2 cellular contexts compared by ENCODE assay signal in the genomic region with DNA sequence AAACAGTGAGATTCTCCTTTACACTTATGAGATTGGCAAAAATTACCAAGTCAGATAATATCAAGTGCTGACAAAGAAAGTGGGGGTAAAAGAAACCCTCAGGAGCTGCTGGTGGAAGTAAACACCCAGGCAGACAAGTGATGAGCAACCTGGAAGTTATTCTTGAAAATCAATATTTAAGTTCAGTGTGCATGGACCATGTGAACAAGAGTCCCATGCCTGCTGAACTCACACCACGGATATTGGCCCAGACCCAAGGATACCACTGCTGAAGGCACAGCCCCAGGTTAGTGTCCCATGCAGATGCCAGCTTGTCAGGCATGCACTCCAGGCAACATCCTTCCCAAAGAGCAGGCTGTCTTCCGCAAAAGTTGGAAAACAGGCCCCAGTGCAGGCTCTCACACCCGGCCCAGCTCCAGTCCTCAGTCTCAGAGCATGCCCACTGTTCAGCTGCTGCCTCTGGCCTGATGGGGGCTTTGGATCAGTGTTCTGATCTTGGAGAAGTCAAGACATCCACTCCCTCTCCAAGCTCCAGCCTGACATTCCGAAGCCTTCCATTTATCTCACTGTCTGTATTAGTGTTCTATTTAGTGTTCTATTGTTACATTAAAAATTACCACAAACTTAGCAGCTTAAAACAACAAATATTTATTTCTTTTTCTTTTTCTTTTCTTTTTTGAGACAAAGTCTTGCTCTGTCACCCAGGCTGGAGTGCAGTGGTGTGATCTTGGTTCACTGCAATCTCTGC.
TF ChIP-seq lines count a peak whose summit lies in the region.

No MANE protein-coding gene starts in this region.

TF ChIP-seq in IMR-90, 13 proteins besides CTCF, POLR2A, EP300 and RAD21:
- TF ChIP-seq RCOR1 (IDR thresholded peaks at IDR 0.05; ENCODE audit: insufficient replicate concordance, low read length) (no peak), MXI1 (IDR thresholded peaks at IDR 0.05; ENCODE audit: borderline replicate concordance, low read depth, low read length) (no peak), SMC3 (IDR thresholded peaks at IDR 0.05; ENCODE audit: low read depth, low read length) (no peak), RFX5 (IDR thresholded peaks at IDR 0.05; ENCODE audit: low read depth, low read length) (no peak), NFE2L2 (IDR thresholded peaks at IDR 0.05; ENCODE audit: low read depth, low read length) (no peak), CEBPB (IDR thresholded peaks at IDR 0.05; ENCODE audit: low read depth, low read length) (no peak), MAFK (IDR thresholded peaks at IDR 0.05; ENCODE audit: low read depth, low read length) (no peak), BHLHE40 (IDR thresholded peaks at IDR 0.05; ENCODE audit: low read depth, low read length) (no peak), FOS (IDR thresholded peaks at IDR 0.05; ENCODE audit: low read depth, low read length) (no peak)
- TF ChIP-seq, protein P1, sequence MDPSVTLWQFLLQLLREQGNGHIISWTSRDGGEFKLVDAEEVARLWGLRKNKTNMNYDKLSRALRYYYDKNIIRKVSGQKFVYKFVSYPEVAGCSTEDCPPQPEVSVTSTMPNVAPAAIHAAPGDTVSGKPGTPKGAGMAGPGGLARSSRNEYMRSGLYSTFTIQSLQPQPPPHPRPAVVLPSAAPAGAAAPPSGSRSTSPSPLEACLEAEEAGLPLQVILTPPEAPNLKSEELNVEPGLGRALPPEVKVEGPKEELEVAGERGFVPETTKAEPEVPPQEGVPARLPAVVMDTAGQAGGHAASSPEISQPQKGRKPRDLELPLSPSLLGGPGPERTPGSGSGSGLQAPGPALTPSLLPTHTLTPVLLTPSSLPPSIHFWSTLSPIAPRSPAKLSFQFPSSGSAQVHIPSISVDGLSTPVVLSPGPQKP (IDR thresholded peaks at IDR 0.05; ENCODE audit: borderline replicate concordance, low read depth, low read length), result no peak

TF ChIP-seq in liver, 16 proteins besides CTCF, POLR2A, EP300 and RAD21:
- TF ChIP-seq JUND (IDR thresholded peaks at IDR 0.05) (peak in 1 of 2 donors; percentile 79), RXRA (IDR thresholded peaks at IDR 0.05) (peak; percentile 89 to 94), FOXA2 (IDR thresholded peaks at IDR 0.05) (peak; percentile 82), NR2F2 (IDR thresholded peaks at IDR 0.05) (no peak), HNF4G (IDR thresholded peaks at IDR 0.05) (peak; percentile 66), HNF4A (conservative IDR thresholded peaks at IDR 0.05) (peak; percentile 95 to 96), YY1 (IDR thresholded peaks at IDR 0.05) (peak; percentile 22), GABPA (IDR thresholded peaks at IDR 0.05 in 1 of 2, conservative IDR thresholded peaks at IDR 0.05 in 1 of 2) (peak in 1 of 2 donors; percentile 80), EGR1 (IDR thresholded peaks at IDR 0.05; ENCODE audit: low read depth in 2 of 2) (peak in 1 of 2 donors; percentile 63), FOXA1 (IDR thresholded peaks at IDR 0.05) (peak; percentile 54), TAF1 (conservative IDR thresholded peaks at IDR 0.05) (no peak), SP1 (IDR thresholded peaks at IDR 0.05) (peak; percentile 68)
- TF ChIP-seq, protein P2, sequence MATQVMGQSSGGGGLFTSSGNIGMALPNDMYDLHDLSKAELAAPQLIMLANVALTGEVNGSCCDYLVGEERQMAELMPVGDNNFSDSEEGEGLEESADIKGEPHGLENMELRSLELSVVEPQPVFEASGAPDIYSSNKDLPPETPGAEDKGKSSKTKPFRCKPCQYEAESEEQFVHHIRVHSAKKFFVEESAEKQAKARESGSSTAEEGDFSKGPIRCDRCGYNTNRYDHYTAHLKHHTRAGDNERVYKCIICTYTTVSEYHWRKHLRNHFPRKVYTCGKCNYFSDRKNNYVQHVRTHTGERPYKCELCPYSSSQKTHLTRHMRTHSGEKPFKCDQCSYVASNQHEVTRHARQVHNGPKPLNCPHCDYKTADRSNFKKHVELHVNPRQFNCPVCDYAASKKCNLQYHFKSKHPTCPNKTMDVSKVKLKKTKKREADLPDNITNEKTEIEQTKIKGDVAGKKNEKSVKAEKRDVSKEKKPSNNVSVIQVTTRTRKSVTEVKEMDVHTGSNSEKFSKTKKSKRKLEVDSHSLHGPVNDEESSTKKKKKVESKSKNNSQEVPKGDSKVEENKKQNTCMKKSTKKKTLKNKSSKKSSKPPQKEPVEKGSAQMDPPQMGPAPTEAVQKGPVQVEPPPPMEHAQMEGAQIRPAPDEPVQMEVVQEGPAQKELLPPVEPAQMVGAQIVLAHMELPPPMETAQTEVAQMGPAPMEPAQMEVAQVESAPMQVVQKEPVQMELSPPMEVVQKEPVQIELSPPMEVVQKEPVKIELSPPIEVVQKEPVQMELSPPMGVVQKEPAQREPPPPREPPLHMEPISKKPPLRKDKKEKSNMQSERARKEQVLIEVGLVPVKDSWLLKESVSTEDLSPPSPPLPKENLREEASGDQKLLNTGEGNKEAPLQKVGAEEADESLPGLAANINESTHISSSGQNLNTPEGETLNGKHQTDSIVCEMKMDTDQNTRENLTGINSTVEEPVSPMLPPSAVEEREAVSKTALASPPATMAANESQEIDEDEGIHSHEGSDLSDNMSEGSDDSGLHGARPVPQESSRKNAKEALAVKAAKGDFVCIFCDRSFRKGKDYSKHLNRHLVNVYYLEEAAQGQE (IDR thresholded peaks at IDR 0.05), result peak; percentile 30
- TF ChIP-seq, protein P3, sequence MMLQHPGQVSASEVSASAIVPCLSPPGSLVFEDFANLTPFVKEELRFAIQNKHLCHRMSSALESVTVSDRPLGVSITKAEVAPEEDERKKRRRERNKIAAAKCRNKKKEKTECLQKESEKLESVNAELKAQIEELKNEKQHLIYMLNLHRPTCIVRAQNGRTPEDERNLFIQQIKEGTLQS (IDR thresholded peaks at IDR 0.05), result peak; percentile 75
- TF ChIP-seq, protein P4, sequence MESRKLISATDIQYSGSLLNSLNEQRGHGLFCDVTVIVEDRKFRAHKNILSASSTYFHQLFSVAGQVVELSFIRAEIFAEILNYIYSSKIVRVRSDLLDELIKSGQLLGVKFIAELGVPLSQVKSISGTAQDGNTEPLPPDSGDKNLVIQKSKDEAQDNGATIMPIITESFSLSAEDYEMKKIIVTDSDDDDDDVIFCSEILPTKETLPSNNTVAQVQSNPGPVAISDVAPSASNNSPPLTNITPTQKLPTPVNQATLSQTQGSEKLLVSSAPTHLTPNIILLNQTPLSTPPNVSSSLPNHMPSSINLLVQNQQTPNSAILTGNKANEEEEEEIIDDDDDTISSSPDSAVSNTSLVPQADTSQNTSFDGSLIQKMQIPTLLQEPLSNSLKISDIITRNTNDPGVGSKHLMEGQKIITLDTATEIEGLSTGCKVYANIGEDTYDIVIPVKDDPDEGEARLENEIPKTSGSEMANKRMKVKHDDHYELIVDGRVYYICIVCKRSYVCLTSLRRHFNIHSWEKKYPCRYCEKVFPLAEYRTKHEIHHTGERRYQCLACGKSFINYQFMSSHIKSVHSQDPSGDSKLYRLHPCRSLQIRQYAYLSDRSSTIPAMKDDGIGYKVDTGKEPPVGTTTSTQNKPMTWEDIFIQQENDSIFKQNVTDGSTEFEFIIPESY (IDR thresholded peaks at IDR 0.05), result peak; percentile 67
- TF ChIP-seq, protein P5, sequence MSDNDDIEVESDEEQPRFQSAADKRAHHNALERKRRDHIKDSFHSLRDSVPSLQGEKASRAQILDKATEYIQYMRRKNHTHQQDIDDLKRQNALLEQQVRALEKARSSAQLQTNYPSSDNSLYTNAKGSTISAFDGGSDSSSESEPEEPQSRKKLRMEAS (IDR thresholded peaks at IDR 0.05), result peak; percentile 87
TF ChIP-seq in liver: peak in this region for 14.
